In the genomic region with DNA sequence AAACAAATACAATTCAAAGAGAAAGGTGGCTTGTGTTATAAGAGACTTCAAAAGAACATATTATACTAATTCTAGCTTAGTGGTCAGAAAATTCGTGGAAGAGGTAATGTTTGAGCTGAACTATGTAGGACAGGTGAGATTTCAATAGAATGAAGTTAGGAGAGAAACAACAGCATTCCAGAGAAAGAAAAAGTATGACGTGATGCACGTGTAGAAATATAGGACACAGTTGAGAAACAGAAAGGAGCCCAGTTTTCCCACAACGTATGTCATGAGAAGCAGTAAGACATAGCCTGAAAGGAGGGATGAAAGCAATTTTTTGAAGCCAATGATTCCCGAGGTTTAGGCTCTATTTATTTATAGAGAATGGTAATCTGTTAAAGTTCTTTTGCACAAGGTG, we compare ENCODE assay signal across 29 cellular contexts. TPM values are rescaled to one million over a fixed set of nuclear protein-coding genes. Genes with fewer than 3 reads are reported as not detected.
"Had no signal": no experiment of that assay in that cellular context is flagged by ENCODE, and none has a peak within 500 bp of the region (broad histone marks: within the 10 kb centered on the region; RNA-seq: fewer than 3 reads in every experiment).

No MANE protein-coding gene starts in this region.

- H3K36me3 ChIP-seq: brain microvascular endothelial cell, esophagus muscularis mucosa, gastrocnemius medialis, heart left ventricle had no signal

- H3K4me3 ChIP-seq: esophagus muscularis mucosa, gastrocnemius medialis, heart left ventricle had no signal

- ATAC-seq: activated T-cell treated with anti-CD3 and anti-CD28 coated beads, Interleukin-2, amount 50 U/mL, for 4 hours; activated T-helper 17 cell treated with anti-CD3 and anti-CD28 coated beads, Interleukin-2, amount 50 U/mL, for 72 hours; effector memory CD8-positive, alpha-beta T cell; foreskin keratinocyte; gastrocnemius medialis; heart left ventricle; WTC11 had no signal

- H3K27me3 ChIP-seq: brain microvascular endothelial cell, esophagus muscularis mucosa, foreskin keratinocyte, gastrocnemius medialis had no signal

- H3K4me1 ChIP-seq: esophagus muscularis mucosa, foreskin keratinocyte, gastrocnemius medialis, heart left ventricle had no signal

- H3K9me3 ChIP-seq: gastrocnemius medialis had no signal

- H3K27ac ChIP-seq: brain microvascular endothelial cell, esophagus muscularis mucosa, foreskin keratinocyte, gastrocnemius medialis, heart left ventricle, VCaP had no signal

- DNase-seq: activated CD4-positive, alpha-beta memory T cell treated with anti-CD3 and anti-CD28 coated beads, Interleukin-2, amount 10 ng/mL, durations not matched to agents 7 days and 5 days; activated CD4-positive, alpha-beta T cell treated with anti-CD3 and anti-CD28 coated beads for 1 hour; activated CD4-positive, alpha-beta T cell treated with anti-CD3 and anti-CD28 coated beads for 4 hours; activated CD4-positive, alpha-beta T cell treated with anti-CD3 and anti-CD28 coated beads, Interleukin-2, amount 10 ng/mL, durations not matched to agents 7 days and 5 days; activated CD4-positive, alpha-beta T cell treated with anti-CD3 and anti-CD28 coated beads, Interleukin-2, amount 50 U/mL, for 4 hours; activated effector memory CD4-positive, alpha-beta T cell treated with Interleukin-2 at 50 U/mL for 16 hours; activated gamma-delta T cell treated with Interleukin-2 at 50 U/mL for 16 hours; activated naive CD4-positive, alpha-beta T cell treated with anti-CD3 and anti-CD28 coated beads, Interleukin-2, amount 50 U/mL, for 16 hours; activated naive CD4-positive, alpha-beta T cell treated with Interleukin-2 at 50 U/mL for 16 hours; activated T-cell treated with anti-CD3 and anti-CD28 coated beads, Interleukin-2, amount 50 U/mL, for 4 hours; amniotic stem cell; anterior cingulate cortex; brain microvascular endothelial cell; caudate nucleus; cortex of kidney; dermis blood vessel endothelial cell; effector CD4-positive, alpha-beta T cell; effector memory CD8-positive, alpha-beta T cell; erythroblast; foreskin keratinocyte; gastrocnemius medialis; glutamatergic neuron; heart left ventricle; T-helper 2 cell had no signal

RNA-seq across cellular contexts. Expression of gene P3H2, which starts 18.7 kb away (rescaled TPM):
- total RNA-seq: activated CD4-positive, alpha-beta memory T cell treated with anti-CD3 and anti-CD28 coated beads, Interleukin-2, amount 10 ng/mL, durations not matched to agents 7 days and 5 days; activated CD4-positive, alpha-beta T cell treated with anti-CD3 and anti-CD28 coated beads, Interleukin-2, amount 10 ng/mL, durations not matched to agents 7 days and 5 days; activated T-helper 17 cell treated with anti-CD3 and anti-CD28 coated beads, Interleukin-2, amount 50 U/mL, for 72 hours; T-helper 1 cell treated with Interleukin-12 subunit alpha and Interleukin-12 subunit beta and Interleukin-4 antibody, amounts not matched to agents 30 ng/mL and 1 ng/mL, for 36 hours had no signal
